ENCODE assay signal across 2 cellular contexts in the genomic region with DNA sequence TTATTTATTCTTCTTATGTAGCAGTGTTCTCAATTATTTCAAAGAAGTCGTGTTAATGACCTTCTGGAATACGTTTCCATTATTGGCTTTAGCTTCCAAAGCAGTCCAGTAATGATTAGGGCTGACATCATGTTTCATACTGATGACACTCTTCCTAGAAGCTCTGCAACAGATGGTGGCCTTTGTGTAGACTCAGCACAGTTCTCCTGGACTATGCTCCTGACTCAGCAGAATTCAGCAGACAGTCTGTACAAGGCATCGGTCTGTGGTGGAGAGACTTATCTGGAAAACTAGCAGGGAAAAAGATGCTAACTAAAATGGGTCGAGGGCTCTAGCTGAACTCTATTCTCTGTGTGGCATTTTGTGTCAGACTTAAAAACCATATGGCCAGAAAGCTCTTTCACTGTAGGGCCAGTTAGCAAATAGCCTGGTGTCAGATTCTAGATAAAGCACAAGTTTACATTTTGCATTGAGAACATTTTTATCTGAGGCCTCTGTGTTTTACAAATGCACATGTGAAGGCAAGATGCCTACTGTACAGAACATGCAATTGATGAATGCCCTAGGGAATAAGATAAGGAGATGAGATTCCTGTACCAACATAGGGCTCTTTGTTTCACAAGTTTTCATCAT.
TF ChIP-seq lines count a peak whose summit lies in the region.

No MANE protein-coding gene starts in this region.

TF ChIP-seq in K562, 482 proteins besides CTCF, POLR2A, EP300 and RAD21 (continues in another document):
- TF ChIP-seq SMAD4 (CRISPR knock-in tag; conservative IDR thresholded peaks at IDR 0.05) (peak; percentile 77), CBX3 (IDR thresholded peaks at IDR 0.05; ENCODE audit: borderline replicate concordance in 1 of 2, low read length in 2 of 2) (no peak), SMARCA4 (IDR thresholded peaks at IDR 0.05) (peak; percentile 79), KDM1A (IDR thresholded peaks at IDR 0.05) (peak in 1 of 2 experiments; percentile 39; a peak in 1 of 4 replicates), SMARCC2 (IDR thresholded peaks at IDR 0.05; ENCODE audit: low read depth) (peak; percentile 52; the same call in 1 of the 2 replicates), DPF2 (IDR thresholded peaks at IDR 0.05) (peak; percentile 87), HDAC2 (IDR thresholded peaks at IDR 0.05) (0 out of 2 replicates have a peak, but pooled peaks have one; percentile 48)
- TF ChIP-seq, protein P1, sequence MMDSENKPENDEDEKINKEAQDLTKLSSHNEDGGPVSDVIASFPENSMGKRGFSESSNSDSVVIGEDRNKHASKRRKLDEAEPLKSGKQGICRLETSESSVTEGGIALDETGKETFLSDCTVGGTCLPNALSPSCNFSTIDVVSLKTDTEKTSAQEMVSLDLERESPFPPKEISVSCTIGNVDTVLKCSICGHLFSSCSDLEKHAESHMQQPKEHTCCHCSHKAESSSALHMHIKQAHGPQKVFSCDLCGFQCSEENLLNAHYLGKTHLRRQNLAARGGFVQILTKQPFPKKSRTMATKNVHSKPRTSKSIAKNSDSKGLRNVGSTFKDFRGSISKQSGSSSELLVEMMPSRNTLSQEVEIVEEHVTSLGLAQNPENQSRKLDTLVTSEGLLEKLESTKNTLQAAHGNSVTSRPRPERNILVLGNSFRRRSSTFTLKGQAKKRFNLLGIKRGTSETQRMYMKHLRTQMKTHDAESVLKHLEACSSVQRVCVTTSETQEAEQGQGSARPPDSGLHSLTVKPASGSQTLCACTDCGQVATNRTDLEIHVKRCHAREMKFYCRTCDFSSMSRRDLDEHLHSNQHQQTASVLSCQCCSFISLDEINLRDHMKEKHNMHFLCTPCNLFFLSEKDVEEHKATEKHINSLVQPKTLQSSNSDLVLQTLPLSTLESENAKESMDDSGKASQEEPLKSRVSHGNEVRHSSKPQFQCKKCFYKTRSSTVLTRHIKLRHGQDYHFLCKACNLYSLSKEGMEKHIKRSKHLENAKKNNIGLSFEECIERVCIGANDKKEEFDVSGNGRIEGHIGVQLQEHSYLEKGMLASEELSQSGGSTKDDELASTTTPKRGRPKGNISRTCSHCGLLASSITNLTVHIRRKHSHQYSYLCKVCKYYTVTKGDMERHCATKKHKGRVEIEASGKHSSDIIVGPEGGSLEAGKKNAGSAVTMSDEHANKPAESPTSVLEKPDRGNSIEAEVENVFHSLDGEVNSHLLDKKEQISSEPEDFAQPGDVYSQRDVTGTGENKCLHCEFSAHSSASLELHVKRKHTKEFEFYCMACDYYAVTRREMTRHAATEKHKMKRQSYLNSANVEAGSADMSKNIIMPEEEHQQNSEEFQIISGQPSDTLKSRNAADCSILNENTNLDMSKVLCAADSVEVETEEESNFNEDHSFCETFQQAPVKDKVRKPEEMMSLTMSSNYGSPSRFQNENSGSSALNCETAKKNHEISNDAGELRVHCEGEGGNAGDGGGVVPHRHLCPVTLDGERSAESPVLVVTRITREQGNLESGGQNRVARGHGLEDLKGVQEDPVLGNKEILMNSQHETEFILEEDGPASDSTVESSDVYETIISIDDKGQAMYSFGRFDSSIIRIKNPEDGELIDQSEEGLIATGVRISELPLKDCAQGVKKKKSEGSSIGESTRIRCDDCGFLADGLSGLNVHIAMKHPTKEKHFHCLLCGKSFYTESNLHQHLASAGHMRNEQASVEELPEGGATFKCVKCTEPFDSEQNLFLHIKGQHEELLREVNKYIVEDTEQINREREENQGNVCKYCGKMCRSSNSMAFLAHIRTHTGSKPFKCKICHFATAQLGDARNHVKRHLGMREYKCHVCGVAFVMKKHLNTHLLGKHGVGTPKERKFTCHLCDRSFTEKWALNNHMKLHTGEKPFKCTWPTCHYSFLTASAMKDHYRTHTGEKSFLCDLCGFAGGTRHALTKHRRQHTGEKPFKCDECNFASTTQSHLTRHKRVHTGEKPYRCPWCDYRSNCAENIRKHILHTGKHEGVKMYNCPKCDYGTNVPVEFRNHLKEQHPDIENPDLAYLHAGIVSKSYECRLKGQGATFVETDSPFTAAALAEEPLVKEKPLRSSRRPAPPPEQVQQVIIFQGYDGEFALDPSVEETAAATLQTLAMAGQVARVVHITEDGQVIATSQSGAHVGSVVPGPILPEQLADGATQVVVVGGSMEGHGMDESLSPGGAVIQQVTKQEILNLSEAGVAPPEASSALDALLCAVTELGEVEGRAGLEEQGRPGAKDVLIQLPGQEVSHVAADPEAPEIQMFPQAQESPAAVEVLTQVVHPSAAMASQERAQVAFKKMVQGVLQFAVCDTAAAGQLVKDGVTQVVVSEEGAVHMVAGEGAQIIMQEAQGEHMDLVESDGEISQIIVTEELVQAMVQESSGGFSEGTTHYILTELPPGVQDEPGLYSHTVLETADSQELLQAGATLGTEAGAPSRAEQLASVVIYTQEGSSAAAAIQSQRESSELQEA (IDR thresholded peaks at IDR 0.05; ENCODE audit: low read depth): no peak
- TF ChIP-seq, protein P2, sequence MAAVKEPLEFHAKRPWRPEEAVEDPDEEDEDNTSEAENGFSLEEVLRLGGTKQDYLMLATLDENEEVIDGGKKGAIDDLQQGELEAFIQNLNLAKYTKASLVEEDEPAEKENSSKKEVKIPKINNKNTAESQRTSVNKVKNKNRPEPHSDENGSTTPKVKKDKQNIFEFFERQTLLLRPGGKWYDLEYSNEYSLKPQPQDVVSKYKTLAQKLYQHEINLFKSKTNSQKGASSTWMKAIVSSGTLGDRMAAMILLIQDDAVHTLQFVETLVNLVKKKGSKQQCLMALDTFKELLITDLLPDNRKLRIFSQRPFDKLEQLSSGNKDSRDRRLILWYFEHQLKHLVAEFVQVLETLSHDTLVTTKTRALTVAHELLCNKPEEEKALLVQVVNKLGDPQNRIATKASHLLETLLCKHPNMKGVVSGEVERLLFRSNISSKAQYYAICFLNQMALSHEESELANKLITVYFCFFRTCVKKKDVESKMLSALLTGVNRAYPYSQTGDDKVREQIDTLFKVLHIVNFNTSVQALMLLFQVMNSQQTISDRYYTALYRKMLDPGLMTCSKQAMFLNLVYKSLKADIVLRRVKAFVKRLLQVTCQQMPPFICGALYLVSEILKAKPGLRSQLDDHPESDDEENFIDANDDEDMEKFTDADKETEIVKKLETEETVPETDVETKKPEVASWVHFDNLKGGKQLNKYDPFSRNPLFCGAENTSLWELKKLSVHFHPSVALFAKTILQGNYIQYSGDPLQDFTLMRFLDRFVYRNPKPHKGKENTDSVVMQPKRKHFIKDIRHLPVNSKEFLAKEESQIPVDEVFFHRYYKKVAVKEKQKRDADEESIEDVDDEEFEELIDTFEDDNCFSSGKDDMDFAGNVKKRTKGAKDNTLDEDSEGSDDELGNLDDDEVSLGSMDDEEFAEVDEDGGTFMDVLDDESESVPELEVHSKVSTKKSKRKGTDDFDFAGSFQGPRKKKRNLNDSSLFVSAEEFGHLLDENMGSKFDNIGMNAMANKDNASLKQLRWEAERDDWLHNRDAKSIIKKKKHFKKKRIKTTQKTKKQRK (IDR thresholded peaks at IDR 0.05; ENCODE audit: borderline replicate concordance, low read depth, low read length): no peak
- TF ChIP-seq, protein P3, sequence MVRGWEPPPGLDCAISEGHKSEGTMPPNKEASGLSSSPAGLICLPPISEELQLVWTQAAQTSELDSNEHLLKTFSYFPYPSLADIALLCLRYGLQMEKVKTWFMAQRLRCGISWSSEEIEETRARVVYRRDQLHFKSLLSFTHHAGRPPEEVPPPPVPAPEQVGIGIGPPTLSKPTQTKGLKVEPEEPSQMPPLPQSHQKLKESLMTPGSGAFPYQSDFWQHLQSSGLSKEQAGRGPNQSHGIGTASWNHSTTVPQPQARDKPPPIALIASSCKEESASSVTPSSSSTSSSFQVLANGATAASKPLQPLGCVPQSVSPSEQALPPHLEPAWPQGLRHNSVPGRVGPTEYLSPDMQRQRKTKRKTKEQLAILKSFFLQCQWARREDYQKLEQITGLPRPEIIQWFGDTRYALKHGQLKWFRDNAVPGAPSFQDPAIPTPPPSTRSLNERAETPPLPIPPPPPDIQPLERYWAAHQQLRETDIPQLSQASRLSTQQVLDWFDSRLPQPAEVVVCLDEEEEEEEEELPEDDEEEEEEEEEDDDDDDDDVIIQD (CRISPR knock-in tag; IDR thresholded peaks at IDR 0.05): no peak

TF ChIP-seq in HepG2, 621 proteins besides CTCF, POLR2A, EP300 and RAD21:
- peak; percentile 98 to 99 for TF ChIP-seq MAFK (conservative IDR thresholded peaks at IDR 0.05 in 1 of 2, IDR thresholded peaks at IDR 0.05 in 1 of 2; ENCODE audit: low read length in 2 of 2)
- TF ChIP-seq NFE2L2 (IDR thresholded peaks at IDR 0.05; ENCODE audit: low read length): 0 out of 2 replicates have a peak, but pooled peaks have one; percentile 20
- TF ChIP-seq MAFG (CRISPR knock-in tag; IDR thresholded peaks at IDR 0.05): peak; percentile 67; the same call in 1 of the 2 replicates
- TF ChIP-seq, protein P4, sequence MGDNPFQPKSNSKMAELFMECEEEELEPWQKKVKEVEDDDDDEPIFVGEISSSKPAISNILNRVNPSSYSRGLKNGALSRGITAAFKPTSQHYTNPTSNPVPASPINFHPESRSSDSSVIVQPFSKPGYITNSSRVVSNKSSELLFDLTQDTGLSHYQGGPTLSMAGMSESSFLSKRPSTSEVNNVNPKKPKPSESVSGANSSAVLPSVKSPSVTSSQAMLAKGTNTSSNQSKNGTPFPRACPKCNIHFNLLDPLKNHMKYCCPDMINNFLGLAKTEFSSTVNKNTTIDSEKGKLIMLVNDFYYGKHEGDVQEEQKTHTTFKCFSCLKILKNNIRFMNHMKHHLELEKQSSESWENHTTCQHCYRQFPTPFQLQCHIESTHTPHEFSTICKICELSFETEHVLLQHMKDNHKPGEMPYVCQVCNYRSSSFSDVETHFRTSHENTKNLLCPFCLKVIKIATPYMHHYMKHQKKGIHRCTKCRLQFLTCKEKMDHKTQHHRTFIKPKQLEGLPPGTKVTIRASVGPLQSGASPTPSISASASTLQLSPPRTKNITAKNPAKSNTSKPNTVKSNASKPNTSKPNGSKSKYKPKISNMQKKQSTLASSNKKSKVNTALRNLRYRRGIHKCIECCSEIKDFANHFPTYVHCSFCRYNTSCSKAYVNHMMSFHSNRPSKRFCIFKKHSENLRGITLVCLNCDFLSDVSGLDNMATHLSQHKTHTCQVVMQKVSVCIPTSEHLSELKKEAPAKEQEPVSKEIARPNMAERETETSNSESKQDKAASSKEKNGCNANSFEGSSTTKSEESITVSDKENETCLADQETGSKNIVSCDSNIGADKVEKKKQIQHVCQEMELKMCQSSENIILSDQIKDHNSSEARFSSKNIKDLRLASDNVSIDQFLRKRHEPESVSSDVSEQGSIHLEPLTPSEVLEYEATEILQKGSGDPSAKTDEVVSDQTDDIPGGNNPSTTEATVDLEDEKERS (CRISPR knock-in tag; IDR thresholded peaks at IDR 0.05): no peak
- TF ChIP-seq MAFF (IDR thresholded peaks at IDR 0.05; ENCODE audit: low read depth, low read length): peak; percentile 98
